21 cellular contexts compared by ENCODE assay signal in the genomic region with DNA sequence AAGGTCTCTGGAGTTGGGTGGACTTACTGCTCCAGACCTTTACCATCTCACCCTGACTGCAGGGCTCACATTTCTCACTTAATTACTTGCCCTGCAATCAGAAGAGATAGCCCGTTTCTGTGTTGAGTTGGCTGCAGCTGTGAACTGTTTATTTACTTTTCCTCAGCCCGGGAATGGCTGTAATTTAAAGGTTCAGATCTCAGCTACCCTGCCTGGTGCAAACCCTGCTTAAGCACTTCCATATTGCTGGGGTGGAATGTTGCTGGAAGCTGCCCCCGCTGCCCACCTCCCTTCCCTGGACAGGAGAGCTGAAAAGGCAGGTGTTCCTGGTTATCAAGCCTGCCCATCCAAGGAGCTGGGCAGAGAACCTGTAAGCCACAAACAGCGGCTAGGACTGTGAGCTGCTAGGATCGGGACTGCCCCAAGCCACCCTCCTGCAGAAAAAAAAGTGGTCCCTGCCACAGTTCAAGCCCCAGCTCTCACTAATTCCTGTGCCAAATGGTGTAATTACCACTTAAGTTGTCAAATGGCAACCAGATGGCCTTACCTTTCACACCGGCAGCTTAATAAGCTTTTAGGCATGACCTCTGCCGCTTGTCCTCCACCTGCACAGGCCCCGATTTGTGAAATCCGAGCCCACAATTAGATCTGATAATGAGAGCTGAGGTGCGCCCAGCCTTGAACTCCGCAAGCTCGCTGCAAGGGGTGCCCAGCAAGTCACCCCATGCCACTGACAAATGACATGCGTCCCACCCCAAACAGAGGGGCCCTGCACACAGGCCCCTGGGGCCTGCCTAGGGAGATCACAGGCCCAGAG.
DNase-seq lines count a peak whose midpoint lies in the region; ATAC-seq and TF ChIP-seq lines count a peak whose summit lies in the region.
"Had no signal": no experiment of that assay in that cellular context is flagged by ENCODE, and none has a peak within 500 bp of the region (broad histone marks: within the 10 kb centered on the region; RNA-seq: fewer than 3 reads in every experiment).

No MANE protein-coding gene starts in this region.

- TF ChIP-seq CTCF in osteoblast (IDR thresholded peaks at IDR 0.05; ENCODE audit: extremely low read depth, low read depth, low read length) (no peak), endothelial cell (IDR thresholded peaks at IDR 0.05; ENCODE audit: unreplicated experiment) (no peak), GM10266 (IDR thresholded peaks at IDR 0.05; ENCODE audit: control insufficient read depth, insufficient read depth, low read depth, missing control alignments) (no peak)

- H3K36me3 Mint-ChIP-seq in endothelial cell (ENCODE audit: low read depth, unreplicated experiment), result peaks cover 3% of the 10 kb centered on the region
- no peaks in the 10 kb centered on the region for H3K36me3 Mint-ChIP-seq in activated CD8-positive, alpha-beta memory T cell treated with anti-CD3 and anti-CD28 coated beads, Interleukin-2, amount 10 ng/mL, durations not matched to agents 7 days and 5 days
- H3K36me3 Mint-ChIP-seq: activated naive CD8-positive, alpha-beta T cell had no signal

- H3K4me1 Mint-ChIP-seq in endothelial cell (ENCODE audit: unreplicated experiment), result peaks cover 33% of the 10 kb centered on the region
- H3K4me1 Mint-ChIP-seq in activated CD8-positive, alpha-beta memory T cell treated with anti-CD3 and anti-CD28 coated beads, Interleukin-2, amount 10 ng/mL, durations not matched to agents 7 days and 5 days, result no peaks in the 10 kb centered on the region

- no peak overlapping the region for H3K27ac ChIP-seq in osteoblast (ENCODE audit: low read depth, low read length)
- H3K27ac ChIP-seq: breast epithelium, SJSA1 had no signal

- no peak overlapping the region for H3K4me3 ChIP-seq in osteoblast (ENCODE audit: insufficient read depth, low read length)
- H3K4me3 ChIP-seq: breast epithelium, MG63, SJSA1 had no signal

- H3K4me2 ChIP-seq in osteoblast (ENCODE audit: insufficient read depth, low read length), result no peak overlapping the region

- CTCF ChIA-PET in activated CD8-positive, alpha-beta memory T cell treated with anti-CD3 and anti-CD28 coated beads, Interleukin-2, amount 10 ng/mL, durations not matched to agents 7 days and 5 days (lab: Charles Lee), result interaction anchor here (0.7 to 0.8 kb wide), 2 partner anchors 15 to 483 kb away, joined by 3 read pairs; no protein-coding TSS in a partner anchor

- H3K79me2 ChIP-seq in osteoblast (ENCODE audit: insufficient read depth, low read length), result no peaks in the 10 kb centered on the region

- no peak overlapping the region for H3K4me3 Mint-ChIP-seq in endothelial cell (ENCODE audit: unreplicated experiment)
- no peak overlapping the region for H3K4me3 Mint-ChIP-seq in activated CD8-positive, alpha-beta memory T cell treated with anti-CD3 and anti-CD28 coated beads, Interleukin-2, amount 10 ng/mL, durations not matched to agents 7 days and 5 days
- H3K4me3 Mint-ChIP-seq: activated naive CD8-positive, alpha-beta T cell; activated T-cell treated with anti-CD3 and anti-CD28 coated beads, Interleukin-2, amount 50 U/mL, for 4 hours; CD4-positive, alpha-beta T cell had no signal

- no peaks in the 10 kb centered on the region for H3K9me3 ChIP-seq in osteoblast (ENCODE audit: low read depth, low read length)
- H3K9me3 ChIP-seq: breast epithelium, MG63, SJSA1 had no signal

- ATAC-seq in activated CD8-positive, alpha-beta memory T cell treated with anti-CD3 and anti-CD28 coated beads, Interleukin-2, amount 10 ng/mL, durations not matched to agents 7 days and 5 days, result no peak
- ATAC-seq: activated T-cell treated with anti-CD3 and anti-CD28 coated beads, Interleukin-2, amount 50 U/mL, for 4 hours had no signal

- peaks cover 6% of the 10 kb centered on the region for H3K4me1 ChIP-seq in osteoblast (ENCODE audit: insufficient read depth, low read length)
- H3K4me1 ChIP-seq: breast epithelium had no signal

- no peaks in the 10 kb centered on the region for H3K36me3 ChIP-seq in osteoblast (ENCODE audit: insufficient read depth, low read length)
- H3K36me3 ChIP-seq: breast epithelium, MG63, SJSA1 had no signal

- H2AFZ ChIP-seq in osteoblast (ENCODE audit: low read length), result no peak overlapping the region

- DNase-seq in activated effector memory CD4-positive, alpha-beta T cell treated with anti-CD3 and anti-CD28 coated beads, Interleukin-2, amount 50 U/mL, for 16 hours, result peak; percentile 56
- DNase-seq in activated effector memory CD4-positive, alpha-beta T cell treated with Interleukin-2 at 50 U/mL for 16 hours, result no peak
- DNase-seq in NCI-H2171 (lab: John Stamatoyannopoulos, UW) (peak; percentile 97), astrocyte of the hippocampus (ENCODE audit: low read depth, low spot score) (peak; percentile 39), osteoblast (ENCODE audit: insufficient read length, low spot score, missing footprints) (peak; percentile 87), endothelial cell (ENCODE audit: low spot score) (no peak), GM10266 (ENCODE audit: extremely low spot score) (no peak)
- DNase-seq in activated CD8-positive, alpha-beta memory T cell treated with anti-CD3 and anti-CD28 coated beads, Interleukin-2, amount 10 ng/mL, durations not matched to agents 7 days and 5 days, result no peak
- DNase-seq: activated T-cell treated with anti-CD3 and anti-CD28 coated beads, Interleukin-2, amount 50 U/mL, for 4 hours; CD4-positive, alpha-beta T cell; hypothalamus; kidney glomerular epithelial cell; MG63; midbrain; NCI-H345; nucleus accumbens; stimulated activated CD4-positive, alpha-beta T cell treated with anti-CD3 and anti-CD28 coated beads, Interleukin-2, amount 100 ng/mL, for 48 hours; substantia nigra had no signal

- H3K27me3 Mint-ChIP-seq in endothelial cell (ENCODE audit: unreplicated experiment), result peaks cover 6% of the 10 kb centered on the region
- peaks cover 3% of the 10 kb centered on the region for H3K27me3 Mint-ChIP-seq in activated CD8-positive, alpha-beta memory T cell treated with anti-CD3 and anti-CD28 coated beads, Interleukin-2, amount 10 ng/mL, durations not matched to agents 7 days and 5 days

- no peaks in the 10 kb centered on the region for H4K20me1 ChIP-seq in osteoblast (ENCODE audit: insufficient read depth, low read length)

- H3K27ac Mint-ChIP-seq in endothelial cell (ENCODE audit: unreplicated experiment), result no peak overlapping the region
- H3K27ac Mint-ChIP-seq in activated CD8-positive, alpha-beta memory T cell treated with anti-CD3 and anti-CD28 coated beads, Interleukin-2, amount 10 ng/mL, durations not matched to agents 7 days and 5 days, result no peak overlapping the region
- H3K27ac Mint-ChIP-seq: activated naive CD8-positive, alpha-beta T cell; CD4-positive, alpha-beta T cell had no signal

- H3K9me3 Mint-ChIP-seq in endothelial cell (ENCODE audit: unreplicated experiment), result no peaks in the 10 kb centered on the region
- no peaks in the 10 kb centered on the region for H3K9me3 Mint-ChIP-seq in activated CD8-positive, alpha-beta memory T cell treated with anti-CD3 and anti-CD28 coated beads, Interleukin-2, amount 10 ng/mL, durations not matched to agents 7 days and 5 days (ENCODE audit: low read depth)
- H3K9me3 Mint-ChIP-seq: activated T-cell treated with anti-CD3 and anti-CD28 coated beads, Interleukin-2, amount 50 U/mL, for 4 hours; CD4-positive, alpha-beta T cell had no signal

- H3K27me3 ChIP-seq in osteoblast (ENCODE audit: insufficient read depth, low read length), result peaks cover 14% of the 10 kb centered on the region
- H3K27me3 ChIP-seq: MG63, SJSA1 had no signal

Comparison
In these comparisons a context has a peak if more than half of its experiments do, and no peak if none do; other contexts are left out.
1. DNase-seq: peak in activated effector memory CD4-positive, alpha-beta T cell treated with anti-CD3 and anti-CD28 coated beads, Interleukin-2, amount 50 U/mL, for 16 hours (single experiment), NCI-H2171 (single experiment), astrocyte of the hippocampus (single experiment) and osteoblast (single experiment); none in activated effector memory CD4-positive, alpha-beta T cell treated with Interleukin-2 at 50 U/mL for 16 hours (single experiment), endothelial cell (single experiment), activated CD8-positive, alpha-beta memory T cell treated with anti-CD3 and anti-CD28 coated beads, Interleukin-2, amount 10 ng/mL, durations not matched to agents 7 days and 5 days (single experiment) and GM10266 (single experiment).